In genomic region chr16:54351171-54351570, GRCh38 we compare ENCODE assay signal across 20 cellular contexts.
A peak's percentile ranks its signal among the peaks of the same experiment; 100 is the strongest.
DNase-seq lines count a peak whose midpoint lies in the region; ATAC-seq, FAIRE-seq and TF ChIP-seq lines count a peak whose summit lies in the region.
"Had no signal": no experiment of that assay in that cellular context is flagged by ENCODE, and none has a peak within 500 bp of the region (broad histone marks: within the 10 kb centered on the region; RNA-seq: fewer than 3 reads in every experiment).

No MANE protein-coding gene starts in this region.

- H3K27me3 ChIP-seq in heart right ventricle = no peaks in the 10 kb centered on the region
- no peaks in the 10 kb centered on the region; a peak in 1 of 7 replicates for H3K27me3 ChIP-seq in H1 (replicated peaks in 1 of 4; ENCODE audit: control insufficient read depth in 3 of 4, extremely low read depth in 1 of 4, insufficient read depth in 3 of 4, low read length in 3 of 4)
- H3K27me3 ChIP-seq: MG63 had no signal

- no peaks in the 10 kb centered on the region for H3K23me2 ChIP-seq in H1 (ENCODE audit: low read depth, low read length)

- H3K27ac ChIP-seq in heart right ventricle (no peak overlapping the region), H1 (ENCODE audit: low read depth, low read length) (no peak overlapping the region)

- no peaks in the 10 kb centered on the region for H3K79me2 ChIP-seq in H1 (ENCODE audit: control insufficient read depth in 1 of 2, insufficient read depth in 2 of 2, low read length in 2 of 2)

- H3K23ac ChIP-seq in H1 (ENCODE audit: insufficient read length) = no peak overlapping the region

- TF ChIP-seq RAD21 in H1 (IDR thresholded peaks at IDR 0.05 in 1 of 2, conservative IDR thresholded peaks at IDR 0.05 in 1 of 2; ENCODE audit: low read depth in 2 of 2, low read length in 2 of 2) = no peak

- no peak for TF ChIP-seq POLR2A in H1 (IDR thresholded peaks at IDR 0.05; ENCODE audit: control extremely low read depth in 1 of 2, low read depth in 2 of 2, low read length in 2 of 2)

- no peak overlapping the region for H2AK5ac ChIP-seq in H1 (ENCODE audit: low read depth, low read length)

- ATAC-seq in heart right ventricle = no peak
- no peak for ATAC-seq in GM21576 (IDR thresholded peaks at IDR 0.05; ENCODE audit: unreplicated experiment)
- ATAC-seq in sciatic nerve = no peak
- ATAC-seq: Panc1 had no signal

- no peak overlapping the region for H2BK15ac ChIP-seq in H1 (ENCODE audit: low read length)

- no peak overlapping the region for H2AFZ ChIP-seq in H1 (ENCODE audit: low read length)

- H2BK12ac ChIP-seq in H1 (ENCODE audit: low read depth, low read length) = no peak overlapping the region

- intact Hi-C loops in cardiac septum (cut with DNase I) = no loop called here
- intact Hi-C loops in heart right ventricle (cut with DNase I) = no loop called here
- intact Hi-C loops in sciatic nerve (cut with DNase I) = no loop called here

- H2BK5ac ChIP-seq in H1 (ENCODE audit: low read depth, low read length) = no peak overlapping the region

- no peak overlapping the region for H2BK120ac ChIP-seq in H1 (replicated peaks; ENCODE audit: low read depth, low read length)

- no peak for TF ChIP-seq EP300 in H1 (IDR thresholded peaks at IDR 0.05; ENCODE audit: borderline replicate concordance in 1 of 2, low read depth in 2 of 2, low read length in 2 of 2)

- POLR2A ChIA-PET in H1 (lab: Charles Lee; ENCODE audit: partially characterized antibody) = no interaction called here

- H3K4ac ChIP-seq in H1 (replicated peaks; ENCODE audit: insufficient read length, low read depth, low read length) = no peak overlapping the region

- H3K9me3 ChIP-seq in heart right ventricle (peaks cover 0 to 35% (median 5%) of the 10 kb centered on the region in 11 donors), H1 (ENCODE audit: insufficient read depth in 2 of 2, low read depth in 1 of 2, low read length in 1 of 2) (peaks cover 0 to 8% of the 10 kb centered on the region in 2 experiments; a peak in 2 of 4 replicates)

- no peak overlapping the region for H2BK20ac ChIP-seq in H1 (ENCODE audit: low read length)

- no peaks in the 10 kb centered on the region for H3K36me3 ChIP-seq in heart right ventricle
- no peaks in the 10 kb centered on the region for H3K36me3 ChIP-seq in H1 (ENCODE audit: control insufficient read depth in 2 of 4, insufficient read depth in 4 of 4, low read length in 3 of 4)
- H3K36me3 ChIP-seq: MG63 had no signal

- 91 to 94% methylated on average over 5 of the region's 5 CpGs for WGBS in heart right ventricle, 2 donors
- 97% methylated on average over 5 of the region's 5 CpGs; no CpG with 5 or more reads in 1 of the 2 experiments for WGBS in H1 (ENCODE audit: extremely low coverage in 1 of 2, insufficient coverage in 1 of 2, insufficient read length in 1 of 2, insufficient replicate concordance in 2 of 2, low coverage in 1 of 2, low lambda C conversion rate in 2 of 2, missing lambda C conversion rate in 1 of 2), 2 experiments

- no peak overlapping the region for H4K5ac ChIP-seq in H1 (ENCODE audit: insufficient read length, low read depth, low read length)

- H3K4me3 ChIP-seq in heart right ventricle (no peak overlapping the region), H1 (ENCODE audit: extremely low read depth in 1 of 4, insufficient read depth in 2 of 4, low read depth in 3 of 4, low read length in 4 of 4) (no peak overlapping the region)
- H3K4me3 ChIP-seq: MG63 had no signal

- H4K91ac ChIP-seq in H1 (replicated peaks; ENCODE audit: insufficient read length, low read length) = no peak overlapping the region

- no peak overlapping the region for H3K18ac ChIP-seq in H1 (ENCODE audit: extremely low read depth, low read length)

- no peak overlapping the region for H3K4me2 ChIP-seq in H1 (ENCODE audit: insufficient read depth in 1 of 2, low read depth in 2 of 2, low read length in 2 of 2)

- H3K9ac ChIP-seq in H1 (replicated peaks in 1 of 4; ENCODE audit: extremely low read depth in 1 of 4, low read depth in 3 of 4, low read length in 3 of 4) = no peak overlapping the region

- H3K79me1 ChIP-seq in H1 (ENCODE audit: low read depth, low read length) = no peaks in the 10 kb centered on the region

- no peak overlapping the region for H3K56ac ChIP-seq in H1 (replicated peaks; ENCODE audit: insufficient read length, low read depth, low read length)

- TF ChIP-seq CTCF in heart right ventricle (IDR thresholded peaks at IDR 0.05) (no peak), H1 (IDR thresholded peaks at IDR 0.05; ENCODE audit: control extremely low read depth in 1 of 3, insufficient read depth in 1 of 3, low read depth in 1 of 3, low read length in 3 of 3) (no peak)

- CTCF ChIA-PET in H1 (lab: Charles Lee; ENCODE audit: partially characterized antibody) = interaction anchor here (0.8 to 1.2 kb wide), 3 partner anchors 9 to 109 kb away, joined by 3 to 4 read pairs (median 4); no protein-coding TSS in a partner anchor

- H3K14ac ChIP-seq in H1 (ENCODE audit: insufficient read length) = no peak overlapping the region

- no peak for FAIRE-seq in H1 (lab: Jason Lieb, UNC)
- FAIRE-seq: GM12892 had no signal

- H4K8ac ChIP-seq in H1 (ENCODE audit: extremely low read depth, insufficient read depth, low read length) = 0 out of 2 replicates have a peak overlapping the region, but pooled peaks have one; percentile 17

- no peaks in the 10 kb centered on the region for H4K20me1 ChIP-seq in H1 (replicated peaks in 1 of 2; ENCODE audit: control insufficient read depth in 1 of 2, insufficient read depth in 2 of 2, low read length in 2 of 2)

- peak; percentile 53 for DNase-seq in cardiac septum (ENCODE audit: low spot score)
- DNase-seq in heart right ventricle = no peak
- no peak for DNase-seq in H1 (ENCODE audit: low read depth in 1 of 2, low spot score in 2 of 2)
- DNase-seq in kidney tubule cell (ENCODE audit: low spot score) = peak; percentile 52
- no peak for DNase-seq in T1000 (lab: John Stamatoyannopoulos, UW)
- no peak for DNase-seq in sciatic nerve (ENCODE audit: low spot score)
- DNase-seq: DMS153, DND-41, H9, KBM-7, MG63, NCI-H1105 treated with DMSO at 0.1 percent for 48 hours, NCI-H146, NCI-H1930, NCI-H446, NCI-H526, SHP77 treated with DMSO at 0.1 percent for 48 hours had no signal

- H3K4me1 ChIP-seq in heart right ventricle (no peaks in the 10 kb centered on the region), H1 (replicated peaks in 1 of 4; ENCODE audit: control insufficient read depth in 3 of 4, insufficient read depth in 4 of 4, low read length in 3 of 4) (no peaks in the 10 kb centered on the region)

TF ChIP-seq in H1, 55 proteins besides CTCF, POLR2A, EP300 and RAD21 (continues in another document):
- TF ChIP-seq YY1 (IDR thresholded peaks at IDR 0.05; ENCODE audit: low read depth, low read length) = no peak

Comparison
In these comparisons a context has a peak if more than half of its experiments do, and no peak if none do; other contexts are left out.
1. DNase-seq: peak in cardiac septum (single experiment) and kidney tubule cell (single experiment); none in heart right ventricle (0 of 2), H1 (0 of 2), T1000 (single experiment) and sciatic nerve (single experiment).